In the genomic region with DNA sequence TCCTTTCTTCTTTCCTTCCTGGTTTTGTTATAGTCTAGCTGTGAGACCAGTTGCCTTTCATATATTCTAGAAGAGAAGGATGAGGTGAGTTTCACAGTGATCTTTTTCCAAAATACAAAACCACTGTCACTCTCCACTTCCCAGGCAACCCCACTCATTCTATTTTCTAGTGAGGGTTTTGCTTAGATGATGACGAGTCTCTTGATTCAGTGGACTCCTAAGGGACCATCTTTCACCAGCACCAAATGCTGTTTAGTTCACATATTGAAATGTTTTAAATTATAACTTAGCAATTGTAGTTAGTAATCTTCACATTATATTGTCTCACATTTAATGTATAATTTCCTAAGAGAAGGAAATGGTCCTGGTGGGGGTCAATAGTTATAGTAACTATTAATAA, we compare ENCODE assay signal across 10 cellular contexts. TPM values are rescaled to one million over a fixed set of nuclear protein-coding genes. Genes with fewer than 3 reads are reported as not detected.
DNase-seq lines count a peak whose midpoint lies in the region; ATAC-seq and TF ChIP-seq lines count a peak whose summit lies in the region.
"Had no signal": no experiment of that assay in that cellular context is flagged by ENCODE, and none has a peak within 500 bp of the region (broad histone marks: within the 10 kb centered on the region; RNA-seq: fewer than 3 reads in every experiment).

No MANE protein-coding gene starts in this region.

- no peak overlapping the region for H3K4me3 ChIP-seq in CD8-positive, alpha-beta memory T cell (ENCODE audit: low read length)
- H3K4me3 ChIP-seq in OCI-LY1 (ENCODE audit: low read depth, low read length, poor library complexity, severe bottlenecking) (no peak overlapping the region), rectal smooth muscle tissue (ENCODE audit: low read length) (no peak overlapping the region)

- H2AFZ ChIP-seq in OCI-LY1 (ENCODE audit: low read length): no peak overlapping the region

- peaks cover 81% of the 10 kb centered on the region for H3K4me1 ChIP-seq in CD8-positive, alpha-beta memory T cell (ENCODE audit: insufficient read depth, low read length)
- H3K4me1 ChIP-seq in OCI-LY1 (ENCODE audit: insufficient read depth, low read length, severe bottlenecking) (peaks cover 93% of the 10 kb centered on the region), rectal smooth muscle tissue (ENCODE audit: control insufficient read depth, insufficient read depth, low read length) (peaks cover 36% of the 10 kb centered on the region)

- H3K4me2 ChIP-seq in OCI-LY1 (ENCODE audit: low read length): peak overlapping the region; percentile 26; the same call in 1 of the 2 replicates

- H3K9me2 ChIP-seq in OCI-LY1 (ENCODE audit: low read depth, low read length): no peaks in the 10 kb centered on the region

- CTCF ChIA-PET in CD8-positive, alpha-beta memory T cell (lab: Charles Lee): interaction anchor here (1.0 to 1.8 kb wide), 2 partner anchors 12 to 994 kb away, joined by 4 to 5 read pairs; no protein-coding TSS in a partner anchor

- no peak for TF ChIP-seq CTCF in OCI-LY1 (IDR thresholded peaks at IDR 0.05; ENCODE audit: low read length)

- H3K27ac Mint-ChIP-seq in CD8-positive, alpha-beta memory T cell: peak overlapping the region; percentile 61 to 98 (median 84)
- H3K27ac Mint-ChIP-seq in effector memory CD8-positive, alpha-beta T cell: peak overlapping the region; percentile 87 to 92

- DNase-seq in CD8-positive, alpha-beta memory T cell: no peak
- DNase-seq in effector memory CD8-positive, alpha-beta T cell: no peak
- no peak for DNase-seq in NCI-H1417 (lab: John Stamatoyannopoulos, UW)
- no peak for DNase-seq in activated gamma-delta T cell (lab: John Stamatoyannopoulos, UW)
- DNase-seq in kidney tubule cell (ENCODE audit: low spot score): no peak
- DNase-seq in NCI-H1105 (lab: John Stamatoyannopoulos, UW): no peak
- DNase-seq: erythroblast, NCI-H1092 had no signal

- POLR2A ChIA-PET in CD8-positive, alpha-beta memory T cell (lab: Charles Lee): interaction anchor here (1.0 kb wide), 1 partner anchor 25 kb away, joined by 3 read pairs; a partner anchor contains a TSS

- H3F3A ChIP-seq in OCI-LY1 (ENCODE audit: insufficient read depth, low read length): no peaks in the 10 kb centered on the region; the same call in 1 of the 2 replicates

- H4K20me1 ChIP-seq in OCI-LY1 (ENCODE audit: insufficient read depth, low read length): no peaks in the 10 kb centered on the region

- no peak for ATAC-seq in effector memory CD8-positive, alpha-beta T cell (replicated peaks)

- no peaks in the 10 kb centered on the region for H3K36me3 ChIP-seq in CD8-positive, alpha-beta memory T cell (ENCODE audit: insufficient read depth, low read length)
- no peaks in the 10 kb centered on the region for H3K36me3 ChIP-seq in OCI-LY1 (ENCODE audit: insufficient read depth, low read length)
- no peaks in the 10 kb centered on the region for H3K36me3 ChIP-seq in rectal smooth muscle tissue (ENCODE audit: control insufficient read depth, insufficient read depth, low read length)

- no peaks in the 10 kb centered on the region for H3K27me3 Mint-ChIP-seq in CD8-positive, alpha-beta memory T cell
- H3K27me3 Mint-ChIP-seq in effector memory CD8-positive, alpha-beta T cell: no peaks in the 10 kb centered on the region

- H3K9me3 Mint-ChIP-seq in CD8-positive, alpha-beta memory T cell: no peaks in the 10 kb centered on the region
- no peaks in the 10 kb centered on the region for H3K9me3 Mint-ChIP-seq in effector memory CD8-positive, alpha-beta T cell

- no peaks in the 10 kb centered on the region for H3K9me3 ChIP-seq in CD8-positive, alpha-beta memory T cell (ENCODE audit: low read length)
- H3K9me3 ChIP-seq in OCI-LY1 (ENCODE audit: low read length): no peaks in the 10 kb centered on the region

- H3K79me2 ChIP-seq in OCI-LY1 (ENCODE audit: insufficient read depth, low read length): peaks cover 54% of the 10 kb centered on the region

- H3K9ac ChIP-seq in OCI-LY1 (ENCODE audit: low read length): 0 out of 2 replicates have a peak overlapping the region, but pooled peaks have one; percentile 0
- H3K9ac ChIP-seq in rectal smooth muscle tissue (ENCODE audit: low read length): peak overlapping the region; percentile 7

- H3K27me3 ChIP-seq in CD8-positive, alpha-beta memory T cell (ENCODE audit: insufficient read depth, low read length, poor library complexity, severe bottlenecking): no peaks in the 10 kb centered on the region
- no peaks in the 10 kb centered on the region for H3K27me3 ChIP-seq in OCI-LY1 (ENCODE audit: insufficient read depth, low read length)
- H3K27me3 ChIP-seq in rectal smooth muscle tissue (ENCODE audit: control insufficient read depth, insufficient read depth, low read length): no peaks in the 10 kb centered on the region

- H3K36me3 Mint-ChIP-seq in CD8-positive, alpha-beta memory T cell: peaks cover 0 to 34% (median 11%) of the 10 kb centered on the region in 3 donors
- peaks cover 11% of the 10 kb centered on the region for H3K36me3 Mint-ChIP-seq in effector memory CD8-positive, alpha-beta T cell (ENCODE audit: insufficient read depth)

- no peak overlapping the region for H3K27ac ChIP-seq in CD8-positive, alpha-beta memory T cell (ENCODE audit: low read depth, low read length)
- H3K27ac ChIP-seq in OCI-LY1 (ENCODE audit: low read depth, low read length, poor library complexity, severe bottlenecking) (peak overlapping the region; percentile 87), rectal smooth muscle tissue (ENCODE audit: low read depth, low read length) (peak overlapping the region; percentile 55)

- peaks cover 82 to 98% (median 97%) of the 10 kb centered on the region in 3 donors for H3K4me1 Mint-ChIP-seq in CD8-positive, alpha-beta memory T cell
- H3K4me1 Mint-ChIP-seq in effector memory CD8-positive, alpha-beta T cell (ENCODE audit: low read depth in 2 of 2): peaks cover 52 to 82% of the 10 kb centered on the region in 2 donors

- peak overlapping the region in 5 of 7 donors; percentile 1 to 69 (median 2) for H3K4me3 Mint-ChIP-seq in CD8-positive, alpha-beta memory T cell
- H3K4me3 Mint-ChIP-seq in effector memory CD8-positive, alpha-beta T cell: peak overlapping the region in 1 of 2 donors; percentile 63

RNA-seq across cellular contexts. Expression of a gene that starts 25.2 kb away (rescaled TPM):
- 10 to 100 TPM; 46.9 to 47.9 TPM for total RNA-seq in CD8-positive, alpha-beta memory T cell
- polyA plus RNA-seq in CD8-positive, alpha-beta memory T cell: 75.9 TPM
